Comparison of ENCODE assay signal across 27 cellular contexts in genomic region chr7:153942036-153942435, GRCh38.
"Had no signal": no experiment of that assay in that cellular context is flagged by ENCODE, and none has a peak within 500 bp of the region (broad histone marks: within the 10 kb centered on the region; RNA-seq: fewer than 3 reads in every experiment).

No MANE protein-coding gene starts in this region.

- H3K4me1 ChIP-seq: foreskin keratinocyte, heart right ventricle, left lung, prostate gland, right atrium auricular region, transverse colon, upper lobe of right lung had no signal

- H3K36me3 ChIP-seq: esophagus muscularis mucosa, gastroesophageal sphincter, heart right ventricle, left lung, prostate gland, right atrium auricular region, sigmoid colon, stomach, transverse colon, upper lobe of right lung had no signal

- ATAC-seq: foreskin keratinocyte; gastroesophageal sphincter; heart right ventricle; left cardiac atrium; left lung; naive thymus-derived CD4-positive, alpha-beta T cell; upper lobe of right lung had no signal

- H3K4me3 ChIP-seq: coronary artery, esophagus muscularis mucosa, gastroesophageal sphincter, heart right ventricle, left lung, prostate gland, right atrium auricular region, sigmoid colon, stomach, transverse colon, upper lobe of right lung had no signal

- DNase-seq: dermis blood vessel endothelial cell; effector memory CD4-positive, alpha-beta T cell; foreskin keratinocyte; glutamatergic neuron; heart right ventricle; hippocampal formation; left cardiac atrium; left lung; mesenchymal stem cell; midbrain; naive thymus-derived CD4-positive, alpha-beta T cell; nephron progenitor cell; nucleus accumbens; sigmoid colon; stimulated activated CD4-positive, alpha-beta T cell treated with anti-CD3 and anti-CD28 coated beads, Interleukin-2, amount 100 ng/mL, for 24 hours; stimulated activated CD4-positive, alpha-beta T cell treated with anti-CD3 and anti-CD28 coated beads, Interleukin-4, amount 100 ng/mL, for 24 hours; stimulated activated naive CD4-positive, alpha-beta T cell treated with Interleukin-2 at 50 U/mL for 16 hours; stomach; transverse colon; upper lobe of right lung had no signal

- H3K27me3 ChIP-seq: esophagus muscularis mucosa, foreskin keratinocyte, gastroesophageal sphincter, left lung, right atrium auricular region, sigmoid colon, stomach, transverse colon, upper lobe of right lung had no signal

- H3K9me3 ChIP-seq: esophagus muscularis mucosa, gastroesophageal sphincter, heart right ventricle, left lung, prostate gland, right atrium auricular region, sigmoid colon, stomach, transverse colon, upper lobe of right lung had no signal

- FAIRE-seq: endothelial cell of umbilical vein, islet of Langerhans had no signal

- H3K27ac ChIP-seq: coronary artery, esophagus muscularis mucosa, foreskin keratinocyte, gastroesophageal sphincter, heart right ventricle, left lung, prostate gland, right atrium auricular region, sigmoid colon, stomach, transverse colon, upper lobe of right lung had no signal
